20 cellular contexts compared by ENCODE assay signal in genomic region chr15:70632079-70632850, GRCh38.
DNase-seq lines count a peak whose midpoint lies in the region; TF ChIP-seq lines count a peak whose summit lies in the region.
"Had no signal": no experiment of that assay in that cellular context is flagged by ENCODE, and none has a peak within 500 bp of the region (broad histone marks: within the 10 kb centered on the region; RNA-seq: fewer than 3 reads in every experiment).

No MANE protein-coding gene starts in this region.

- peak overlapping the region; percentile 29; the same call in 1 of the 2 replicates for H3K4me2 ChIP-seq in BLaER1

- TF ChIP-seq CTCF in HL-60 (IDR thresholded peaks at IDR 0.05; ENCODE audit: insufficient read depth, low read length): no peak
- TF ChIP-seq CTCF in VCaP (conservative IDR thresholded peaks at IDR 0.05): no peak
- TF ChIP-seq CTCF in GM10248 (IDR thresholded peaks at IDR 0.05; ENCODE audit: control extremely low read depth, extremely low read depth, low read depth, missing control alignments): no peak

- H4K20me1 ChIP-seq in BLaER1: no peaks in the 10 kb centered on the region

- CTCF ChIA-PET in GM10248 (lab: Yijun Ruan, JAX): no interaction called here

- no peak overlapping the region for H3K9ac ChIP-seq in BLaER1
- peak overlapping the region; percentile 11 for H3K9ac ChIP-seq in iPS-18a (ENCODE audit: low read length)

- POLR2A ChIA-PET in GM10248 (lab: Yijun Ruan, JAX): no interaction called here

- H3K4me1 ChIP-seq in BLaER1: peaks cover 29% of the 10 kb centered on the region
- peaks cover 39% of the 10 kb centered on the region for H3K4me1 ChIP-seq in iPS-18a (ENCODE audit: control insufficient read depth, low read depth, low read length)

- H3K36me3 ChIP-seq in BLaER1: no peaks in the 10 kb centered on the region
- no peaks in the 10 kb centered on the region for H3K36me3 ChIP-seq in iPS-18a (ENCODE audit: control insufficient read depth, low read depth, low read length)

- no peak for DNase-seq in HL-60 (ENCODE audit: low read depth in 1 of 2, low spot score in 1 of 2)
- no peak for DNase-seq in T-helper 1 cell
- DNase-seq in stimulated activated CD4-positive, alpha-beta T cell treated with anti-CD3 and anti-CD28 coated beads, Interleukin-1b, Interleukin-23, amount 100 ng/mL, for 48 hours: no peak
- no peak for DNase-seq in GM10248 (ENCODE audit: extremely low spot score)
- DNase-seq in activated naive CD4-positive, alpha-beta T cell treated with anti-CD3 and anti-CD28 coated beads, Interleukin-2, amount 50 U/mL, for 16 hours: no peak
- DNase-seq: activated CD4-positive, alpha-beta T cell treated with anti-CD3 and anti-CD28 coated beads for 48 hours; activated effector memory CD4-positive, alpha-beta T cell treated with anti-CD3 and anti-CD28 coated beads, Interleukin-2, amount 50 U/mL, for 16 hours; amniotic stem cell; central memory CD4-positive, alpha-beta T cell; DMS79 treated with DMSO at 0.1 percent for 48 hours; effector CD8-positive, alpha-beta T cell; hypothalamus; NCI-H2171 treated with DMSO at 0.1 percent for 48 hours; NCI-H748 treated with DMSO at 0.1 percent for 48 hours; stimulated activated naive CD8-positive, alpha-beta T cell treated with anti-CD3 and anti-CD28 coated beads, Interleukin-15, Interleukin-2, amounts not matched to agents 100 U/mL and 50 U/mL, for 24 hours; T-helper 9 cell; trophoblast cell had no signal

- H3K9me3 ChIP-seq in BLaER1: no peaks in the 10 kb centered on the region
- H3K9me3 ChIP-seq in iPS-18a (ENCODE audit: control insufficient read depth, low read depth, low read length): no peaks in the 10 kb centered on the region

- H3K27ac ChIP-seq in BLaER1: no peak overlapping the region
- peak overlapping the region; percentile 62 for H3K27ac ChIP-seq in HL-60 (replicated peaks)
- peak overlapping the region; percentile 73 for H3K27ac ChIP-seq in VCaP
- H3K27ac ChIP-seq in iPS-18a (ENCODE audit: low read length): no peak overlapping the region

- no peak overlapping the region for H3K4me3 ChIP-seq in BLaER1
- H3K4me3 ChIP-seq in HL-60 (replicated peaks; ENCODE audit: insufficient read depth, low read length): no peak overlapping the region
- H3K4me3 ChIP-seq in iPS-18a (ENCODE audit: low read length): no peak overlapping the region

- H3K27me3 ChIP-seq in BLaER1 (no peaks in the 10 kb centered on the region; the same call in 1 of the 2 replicates), HL-60 (ENCODE audit: insufficient read depth, poor library complexity, severe bottlenecking) (no peaks in the 10 kb centered on the region), iPS-18a (ENCODE audit: control insufficient read depth, insufficient read depth, low read length) (no peaks in the 10 kb centered on the region)

Comparison
In these comparisons a context has a peak if more than half of its experiments do, and no peak if none do; other contexts are left out.
1. H3K27ac ChIP-seq: peak in HL-60 (single experiment) and VCaP (single experiment); none in BLaER1 (single experiment) and iPS-18a (single experiment).